9 cellular contexts compared by ENCODE assay signal in genomic region chr19:41883463-41883820, GRCh38. TPM values are rescaled to one million over a fixed set of nuclear protein-coding genes. Genes with fewer than 3 reads are reported as not detected.
DNase-seq lines count a peak whose midpoint lies in the region; ATAC-seq and TF ChIP-seq lines count a peak whose summit lies in the region.
"Had no signal": no experiment of that assay in that cellular context is flagged by ENCODE, and none has a peak within 500 bp of the region (broad histone marks: within the 10 kb centered on the region; RNA-seq: fewer than 3 reads in every experiment).

No MANE protein-coding gene starts in this region.

- H3K36me3 ChIP-seq in iPS DF 6.9 (ENCODE audit: control insufficient read depth, insufficient read depth, low read length): no peaks in the 10 kb centered on the region; the same call in 1 of the 2 replicates

- H3K9me3 Mint-ChIP-seq in activated naive CD4-positive, alpha-beta T cell treated with anti-CD3 and anti-CD28 coated beads, Interleukin-2, amount 50 U/mL, for 72 hours: no peaks in the 10 kb centered on the region
- H3K9me3 Mint-ChIP-seq in stimulated activated memory B cell treated with anti-CD40 and anti-IgM and Interleukin-4, amounts not matched to agents 10 μg/mL and 1 μg/mL and 100 μg/mL, for 72 hours: no peaks in the 10 kb centered on the region

- H3K27ac ChIP-seq in HL-60 (replicated peaks) (peak overlapping the region; percentile 85), iPS DF 6.9 (ENCODE audit: low read length) (no peak overlapping the region)

- peak overlapping the region; percentile 85 to 96 for H3K27ac Mint-ChIP-seq in activated naive CD4-positive, alpha-beta T cell treated with anti-CD3 and anti-CD28 coated beads, Interleukin-2, amount 50 U/mL, for 72 hours
- peak overlapping the region; percentile 83 for H3K27ac Mint-ChIP-seq in stimulated activated memory B cell treated with anti-CD40 and anti-IgM and Interleukin-4, amounts not matched to agents 10 μg/mL and 1 μg/mL and 100 μg/mL, for 72 hours

- no peak for TF ChIP-seq CTCF in HL-60 (IDR thresholded peaks at IDR 0.05; ENCODE audit: insufficient read depth, low read length)

- peak overlapping the region; percentile 95 for H3K4me3 Mint-ChIP-seq in stimulated activated memory B cell treated with anti-CD40 and anti-IgM and Interleukin-4, amounts not matched to agents 10 μg/mL and 1 μg/mL and 100 μg/mL, for 72 hours

- no CpG with 5 or more reads among the region's 23 CpGs for WGBS in iPS DF 6.9 (ENCODE audit: insufficient coverage, insufficient read length)

- no peaks in the 10 kb centered on the region for H3K9me3 ChIP-seq in iPS DF 6.9 (ENCODE audit: control insufficient read depth, insufficient read depth, low read length)

- no peaks in the 10 kb centered on the region for H3K27me3 Mint-ChIP-seq in stimulated activated memory B cell treated with anti-CD40 and anti-IgM and Interleukin-4, amounts not matched to agents 10 μg/mL and 1 μg/mL and 100 μg/mL, for 72 hours

- peaks cover 8% of the 10 kb centered on the region for H3K4me1 ChIP-seq in iPS DF 6.9 (ENCODE audit: control insufficient read depth, insufficient read depth, low read length)

- H3K27me3 ChIP-seq in HL-60 (ENCODE audit: insufficient read depth, poor library complexity, severe bottlenecking) (no peaks in the 10 kb centered on the region), iPS DF 6.9 (ENCODE audit: control insufficient read depth, insufficient read depth, low read length) (no peaks in the 10 kb centered on the region; the same call in 1 of the 2 replicates)

- peak overlapping the region; percentile 85 for H3K4me3 ChIP-seq in HL-60 (replicated peaks; ENCODE audit: insufficient read depth, low read length)
- peak overlapping the region; percentile 57 for H3K4me3 ChIP-seq in iPS DF 6.9 (ENCODE audit: low read length)

- DNase-seq in HL-60 (ENCODE audit: low read depth in 1 of 2, low spot score in 1 of 2) (no peak), iPS DF 6.9 (ENCODE audit: low read depth, low spot score) (no peak), GDM1 (lab: John Stamatoyannopoulos, UW) (no peak)
- no peak for DNase-seq in activated naive CD4-positive, alpha-beta T cell treated with anti-CD3 and anti-CD28 coated beads, Interleukin-2, amount 50 U/mL, for 72 hours (ENCODE audit: low spot score in 2 of 2)
- DNase-seq in stimulated activated CD4-positive, alpha-beta T cell treated with anti-CD3 and anti-CD28 coated beads, Interleukin-4, amount 100 ng/mL, for 4 hours: no peak

- H3K36me3 Mint-ChIP-seq in activated naive CD4-positive, alpha-beta T cell treated with anti-CD3 and anti-CD28 coated beads, Interleukin-2, amount 50 U/mL, for 72 hours: peaks cover 30 to 38% of the 10 kb centered on the region in 2 donors
- H3K36me3 Mint-ChIP-seq in stimulated activated memory B cell treated with anti-CD40 and anti-IgM and Interleukin-4, amounts not matched to agents 10 μg/mL and 1 μg/mL and 100 μg/mL, for 72 hours: peaks cover 32% of the 10 kb centered on the region

- H3K4me1 Mint-ChIP-seq in stimulated activated memory B cell treated with anti-CD40 and anti-IgM and Interleukin-4, amounts not matched to agents 10 μg/mL and 1 μg/mL and 100 μg/mL, for 72 hours: peaks cover 78% of the 10 kb centered on the region

- ATAC-seq in activated naive CD4-positive, alpha-beta T cell treated with anti-CD3 and anti-CD28 coated beads, Interleukin-2, amount 50 U/mL, for 72 hours: no peak
- ATAC-seq in stimulated activated memory B cell treated with anti-CD40 and anti-IgM and Interleukin-4, amounts not matched to agents 10 μg/mL and 1 μg/mL and 100 μg/mL, for 72 hours: no peak
- no peak for ATAC-seq in HG03571 (IDR thresholded peaks at IDR 0.05; ENCODE audit: unreplicated experiment)
- no peak for ATAC-seq in GM18511 (IDR thresholded peaks at IDR 0.05; ENCODE audit: unreplicated experiment)

RNA-seq across cellular contexts. Expression of gene ARHGEF1, which starts 0.5 kb away (rescaled TPM):
- 100 to 1,000 TPM; 361 to 383 TPM for total RNA-seq in activated naive CD4-positive, alpha-beta T cell treated with anti-CD3 and anti-CD28 coated beads, Interleukin-2, amount 50 U/mL, for 72 hours

RNA-seq across cellular contexts. Expression of gene CD79A, which starts 6.4 kb away (rescaled TPM):
- 1 to 10 TPM; 3.3 to 7.0 TPM for total RNA-seq in activated naive CD4-positive, alpha-beta T cell treated with anti-CD3 and anti-CD28 coated beads, Interleukin-2, amount 50 U/mL, for 72 hours

RNA-seq across cellular contexts. Expression of gene RPS19, which starts 23.4 kb away (rescaled TPM):
- total RNA-seq in activated naive CD4-positive, alpha-beta T cell treated with anti-CD3 and anti-CD28 coated beads, Interleukin-2, amount 50 U/mL, for 72 hours: 1,000 to 10,000 TPM; 3,521 to 4,779 TPM

RNA-seq across cellular contexts. Expression of gene DMRTC2, which starts 38.6 kb away (rescaled TPM):
- not detected for total RNA-seq in activated naive CD4-positive, alpha-beta T cell treated with anti-CD3 and anti-CD28 coated beads, Interleukin-2, amount 50 U/mL, for 72 hours
- total RNA-seq: LHCN-M2 had no signal

RNA-seq across cellular contexts. Expression of gene LYPD4, which starts 39.0 kb away (rescaled TPM):
- total RNA-seq in activated naive CD4-positive, alpha-beta T cell treated with anti-CD3 and anti-CD28 coated beads, Interleukin-2, amount 50 U/mL, for 72 hours: not detected
- total RNA-seq: LHCN-M2 had no signal
